16 cellular contexts compared by ENCODE assay signal in genomic region chr21:42445311-42445710, GRCh38. TPM values are rescaled to one million over a fixed set of nuclear protein-coding genes. Genes with fewer than 3 reads are reported as not detected.
DNase-seq lines count a peak whose midpoint lies in the region; ATAC-seq and TF ChIP-seq lines count a peak whose summit lies in the region.
"Had no signal": no experiment of that assay in that cellular context is flagged by ENCODE, and none has a peak within 500 bp of the region (broad histone marks: within the 10 kb centered on the region; RNA-seq: fewer than 3 reads in every experiment).

No MANE protein-coding gene starts in this region.

- H3K4me1 ChIP-seq in DND-41 (ENCODE audit: insufficient read depth, low read length) (peaks cover 19% of the 10 kb centered on the region), spleen (peaks cover 0 to 11% (median 5%) of the 10 kb centered on the region in 6 donors), upper lobe of left lung (peaks cover 0 to 7% (median 3%) of the 10 kb centered on the region in 4 donors)
- H3K4me1 ChIP-seq: BE2C had no signal

- H3K4me3 Mint-ChIP-seq in CD4-positive, alpha-beta T cell, result no peak overlapping the region
- H3K4me3 Mint-ChIP-seq in activated T-helper 17 cell treated with anti-CD3 and anti-CD28 coated beads, Interleukin-2, amount 50 U/mL, for 72 hours, result no peak overlapping the region
- H3K4me3 Mint-ChIP-seq: CD8-positive, alpha-beta T cell; HFFc6 had no signal

- intact Hi-C loops in CD4-positive, alpha-beta T cell (cut with DNase I, micrococcal nuclease), result no loop called here
- intact Hi-C loops in spleen (cut with DNase I; ENCODE audit: low total_unique reads), result loop anchor here (5.0 to 10.0 kb wide), 2 partner anchors 61 to 298 kb away; no protein-coding TSS in a partner anchor

- no peak for TF ChIP-seq EP300 in upper lobe of left lung (IDR thresholded peaks at IDR 0.05)

- H2AFZ ChIP-seq in DND-41 (ENCODE audit: low read depth, low read length), result no peak overlapping the region

- H4K20me1 ChIP-seq in DND-41 (ENCODE audit: insufficient read depth, low read length), result no peaks in the 10 kb centered on the region

- ATAC-seq in CD4-positive, alpha-beta T cell (ENCODE audit: poor library complexity), result no peak
- ATAC-seq in DND-41 (ENCODE audit: insufficient read depth, low read depth) (no peak), upper lobe of left lung (ENCODE audit: low FRiP score in 2 of 2) (no peak)
- ATAC-seq in activated T-helper 17 cell treated with anti-CD3 and anti-CD28 coated beads, Interleukin-2, amount 50 U/mL, for 72 hours (replicated peaks), result no peak
- ATAC-seq: A549; CD8-positive, alpha-beta T cell had no signal

- no peak overlapping the region for H3K27ac ChIP-seq in CD4-positive, alpha-beta T cell (ENCODE audit: low read depth, low read length)
- H3K27ac ChIP-seq in DND-41 (ENCODE audit: low read length), result peak overlapping the region; percentile 30; the same call in 1 of the 2 replicates
- no peak overlapping the region for H3K27ac ChIP-seq in spleen
- no peak overlapping the region for H3K27ac ChIP-seq in upper lobe of left lung
- H3K27ac ChIP-seq: A549, C4-2B had no signal

- H3K4me2 ChIP-seq in DND-41 (ENCODE audit: insufficient read depth, low read length), result no peak overlapping the region
- H3K4me2 ChIP-seq: A549 had no signal

- H3K27me3 ChIP-seq in CD4-positive, alpha-beta T cell (ENCODE audit: control insufficient read depth, insufficient read depth, low read length), result no peaks in the 10 kb centered on the region
- no peaks in the 10 kb centered on the region for H3K27me3 ChIP-seq in DND-41 (ENCODE audit: insufficient read depth, low read length, poor library complexity)
- H3K27me3 ChIP-seq in spleen (replicated peaks in 1 of 7), result peaks cover 0 to 19% (median 0%) of the 10 kb centered on the region in 7 donors
- H3K27me3 ChIP-seq in upper lobe of left lung, result no peaks in the 10 kb centered on the region
- H3K27me3 ChIP-seq: BE2C had no signal

- H3K27me3 Mint-ChIP-seq in CD4-positive, alpha-beta T cell, result no peaks in the 10 kb centered on the region
- H3K27me3 Mint-ChIP-seq in activated T-helper 17 cell treated with anti-CD3 and anti-CD28 coated beads, Interleukin-2, amount 50 U/mL, for 72 hours, result no peaks in the 10 kb centered on the region

- H3K27ac Mint-ChIP-seq in CD4-positive, alpha-beta T cell, result peak overlapping the region; percentile 95
- peak overlapping the region; percentile 41 for H3K27ac Mint-ChIP-seq in activated T-helper 17 cell treated with anti-CD3 and anti-CD28 coated beads, Interleukin-2, amount 50 U/mL, for 72 hours
- H3K27ac Mint-ChIP-seq: HFFc6 had no signal

- H3K4me1 Mint-ChIP-seq in CD4-positive, alpha-beta T cell (ENCODE audit: low read depth), result peaks cover 42% of the 10 kb centered on the region
- peaks cover 37% of the 10 kb centered on the region for H3K4me1 Mint-ChIP-seq in activated T-helper 17 cell treated with anti-CD3 and anti-CD28 coated beads, Interleukin-2, amount 50 U/mL, for 72 hours

- H3K79me2 ChIP-seq in DND-41 (ENCODE audit: insufficient read depth, low read length), result no peaks in the 10 kb centered on the region

- no peak for TF ChIP-seq CTCF in CD4-positive, alpha-beta T cell (IDR thresholded peaks at IDR 0.05)
- TF ChIP-seq CTCF in DND-41 (IDR thresholded peaks at IDR 0.05; ENCODE audit: borderline replicate concordance, extremely low read depth, low read length, poor library complexity, severe bottlenecking) (no peak), spleen (IDR thresholded peaks at IDR 0.05 in 8 of 11, conservative IDR thresholded peaks at IDR 0.05 in 3 of 11) (no peak), upper lobe of left lung (IDR thresholded peaks at IDR 0.05) (no peak)

- DNase-seq in CD4-positive, alpha-beta T cell, result no peak
- DNase-seq in DND-41 (no peak), spleen (peak; percentile 67), D341Med (ENCODE audit: low spot score) (no peak), upper lobe of left lung (no peak)
- DNase-seq: CD8-positive, alpha-beta T cell; COR-L47; HCEC 1CT; HFFc6 had no signal

- POLR2A ChIA-PET in CD4-positive, alpha-beta T cell (lab: Charles Lee), result interaction anchor here (0.7 to 2.4 kb wide), 3 partner anchors 19 to 108 kb away, joined by 3 to 11 read pairs (median 3); partner anchors contain the start of gene UBASH3A

- 78 to 94% (median 88%) methylated on average over 7 of the region's 7 CpGs for WGBS in spleen, 5 donors
- WGBS in upper lobe of left lung, 2 donors, result 70 to 89% methylated on average over 7 of the region's 7 CpGs

- H3K4me3 ChIP-seq in DND-41 (ENCODE audit: low read depth in 1 of 2, low read length in 2 of 2) (no peak overlapping the region), spleen (no peak overlapping the region), upper lobe of left lung (no peak overlapping the region)
- H3K4me3 ChIP-seq: A549 had no signal

- H3K9me3 Mint-ChIP-seq in CD4-positive, alpha-beta T cell, result no peaks in the 10 kb centered on the region
- H3K9me3 Mint-ChIP-seq in activated T-helper 17 cell treated with anti-CD3 and anti-CD28 coated beads, Interleukin-2, amount 50 U/mL, for 72 hours, result no peaks in the 10 kb centered on the region
- H3K9me3 Mint-ChIP-seq: CD8-positive, alpha-beta T cell had no signal

- TF ChIP-seq POLR2A in spleen (IDR thresholded peaks at IDR 0.05) (no peak), upper lobe of left lung (IDR thresholded peaks at IDR 0.05) (no peak)

- H3K9me3 ChIP-seq in CD4-positive, alpha-beta T cell (ENCODE audit: control insufficient read depth, low read length), result no peaks in the 10 kb centered on the region
- H3K9me3 ChIP-seq in DND-41 (ENCODE audit: insufficient read depth, low read length, severe bottlenecking), result no peaks in the 10 kb centered on the region
- no peaks in the 10 kb centered on the region for H3K9me3 ChIP-seq in spleen
- no peaks in the 10 kb centered on the region for H3K9me3 ChIP-seq in upper lobe of left lung
- H3K9me3 ChIP-seq: A549, BE2C had no signal

- H3K36me3 ChIP-seq in DND-41 (ENCODE audit: insufficient read depth, low read length), result peaks cover 74% of the 10 kb centered on the region
- H3K36me3 ChIP-seq in spleen, result peaks cover 0 to 27% (median 0%) of the 10 kb centered on the region in 6 donors
- no peaks in the 10 kb centered on the region for H3K36me3 ChIP-seq in upper lobe of left lung
- H3K36me3 ChIP-seq: BE2C had no signal

- no peak overlapping the region for H3K9ac ChIP-seq in DND-41 (ENCODE audit: low read depth, low read length)

- CTCF ChIA-PET in CD4-positive, alpha-beta T cell (lab: Charles Lee), result interaction anchor here (1.0 kb wide), 1 partner anchor 107 kb away, joined by 3 read pairs; no protein-coding TSS in a partner anchor

- peaks cover 92% of the 10 kb centered on the region for H3K36me3 Mint-ChIP-seq in CD4-positive, alpha-beta T cell (ENCODE audit: low read depth)
- H3K36me3 Mint-ChIP-seq in activated T-helper 17 cell treated with anti-CD3 and anti-CD28 coated beads, Interleukin-2, amount 50 U/mL, for 72 hours (ENCODE audit: low read depth), result peaks cover 80% of the 10 kb centered on the region

RNA-seq across cellular contexts. Expression of gene UBASH3A, which starts 41.6 kb away (rescaled TPM):
- 10 to 100 TPM; 59.7 to 60.8 TPM for total RNA-seq in CD4-positive, alpha-beta T cell
- 10 to 100 TPM; 28.3 to 42.1 TPM for total RNA-seq in activated T-helper 17 cell treated with anti-CD3 and anti-CD28 coated beads, Interleukin-2, amount 50 U/mL, for 72 hours
- 10 to 100 TPM in 5 of 7 donors, 1 to 10 TPM in 2; 7.2 to 16.3 (median 11.4) TPM for total RNA-seq in spleen
- polyA plus RNA-seq in spleen, result 1 to 10 TPM; 2.6 to 4.2 (median 3.3) TPM
- 1 to 10 TPM in 5 of 6 donors, not detected in 1; 1.4 to 7.3 (median 2.9) TPM for total RNA-seq in upper lobe of left lung
- total RNA-seq: H4, HFFc6, HT1080 had no signal
- polyA plus RNA-seq: A549, AG04450 had no signal

RNA-seq across cellular contexts. Expression of gene TMPRSS3, which starts 49.5 kb away (rescaled TPM):
- total RNA-seq in CD4-positive, alpha-beta T cell, result 1 to 10 TPM; 1.5 TPM
- 100 to 1,000 TPM in 1 of 2 donors, 10 to 100 TPM in 1; 24.0 to 163 TPM for total RNA-seq in activated T-helper 17 cell treated with anti-CD3 and anti-CD28 coated beads, Interleukin-2, amount 50 U/mL, for 72 hours
- 1 to 10 TPM in 2 of 7 donors, under 1 TPM in 4, not detected in 1; 0.51 to 6.0 (median 0.78) TPM for total RNA-seq in spleen
- polyA plus RNA-seq in spleen, result under 1 TPM; 0.22 to 0.32 (median 0.24) TPM
- total RNA-seq in upper lobe of left lung, result 10 to 100 TPM in 1 of 6 donors, 1 to 10 TPM in 5; 3.5 to 12.5 (median 5.8) TPM
- total RNA-seq: HFFc6, HT1080 had no signal
- polyA plus RNA-seq: AG04450 had no signal

RNA-seq across cellular contexts. Expression of gene RSPH1, which starts 50.7 kb away (rescaled TPM):
- total RNA-seq in CD4-positive, alpha-beta T cell, result under 1 TPM; 0.34 to 0.38 TPM
- under 1 TPM in 1 of 2 donors, not detected in 1; 0.82 TPM for total RNA-seq in activated T-helper 17 cell treated with anti-CD3 and anti-CD28 coated beads, Interleukin-2, amount 50 U/mL, for 72 hours
- total RNA-seq in spleen (under 1 TPM in 2 of 7 donors, not detected in 5; 0.25 to 0.33 TPM), upper lobe of left lung (10 to 100 TPM in 5 of 6 donors, under 1 TPM in 1; 0.46 to 68.4 (median 13.4) TPM)
- polyA plus RNA-seq in spleen, result under 1 TPM; 0.10 to 0.35 (median 0.26) TPM
- total RNA-seq: H4, HFFc6, HT1080 had no signal
- polyA plus RNA-seq: AG04450 had no signal
